ENCODE assay signal across 9 cellular contexts in the genomic region with DNA sequence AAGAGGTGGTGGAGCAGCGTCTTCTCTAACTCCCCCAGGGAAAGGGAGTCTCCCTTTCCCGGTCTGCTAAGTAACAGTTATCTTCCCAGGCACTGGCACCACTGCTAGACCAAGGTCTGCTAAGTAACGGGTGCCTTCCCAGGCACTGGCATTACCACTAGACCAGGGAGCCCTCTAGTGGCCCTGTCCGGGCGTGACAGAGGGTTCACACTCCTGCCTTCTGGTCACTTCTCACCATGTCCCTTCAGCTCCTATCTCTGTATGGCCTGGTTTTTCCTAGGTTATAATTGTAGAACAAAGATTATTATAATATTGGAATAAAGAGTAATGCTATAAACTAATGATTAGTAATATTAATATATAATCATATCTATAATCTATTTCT. TPM values are rescaled to one million over a fixed set of nuclear protein-coding genes. Genes with fewer than 3 reads are reported as not detected.
DNase-seq lines count a peak whose midpoint lies in the region; ATAC-seq and TF ChIP-seq lines count a peak whose summit lies in the region.
"Not testable (repeated sequence)": the region's sequence is repeated elsewhere in the genome, so short reads cannot be mapped to it uniquely, and the experiment has no call there.
"Had no signal": no experiment of that assay in that cellular context is flagged by ENCODE, and none has a peak within 500 bp of the region (broad histone marks: within the 10 kb centered on the region; RNA-seq: fewer than 3 reads in every experiment).

No MANE protein-coding gene starts in this region.

- H3K36me3 Mint-ChIP-seq in natural killer cell = not testable (repeated sequence)

- H3K4me1 Mint-ChIP-seq in natural killer cell = peaks cover 30 to 34% of the 10 kb centered on the region in 2 donors

- H3K4me3 Mint-ChIP-seq in natural killer cell = peak overlapping the region; percentile 76

- H3K27ac Mint-ChIP-seq in natural killer cell = peak overlapping the region; percentile 95 to 99

- TF ChIP-seq CTCF in epithelial cell of proximal tubule (conservative IDR thresholded peaks at IDR 0.05; ENCODE audit: low read depth, low read length) = peak; percentile 44
- TF ChIP-seq CTCF in natural killer cell (IDR thresholded peaks at IDR 0.05) = peak; percentile 13

- H3K4me3 ChIP-seq in epithelial cell of proximal tubule (ENCODE audit: low read depth, low read length) = not testable (repeated sequence)

- not testable (repeated sequence) for H3K9me3 Mint-ChIP-seq in natural killer cell

- intact Hi-C loops in natural killer cell (cut with micrococcal nuclease) = loop anchor here (2.0 to 5.0 kb wide), 2 partner anchors 84 to 128 kb away; partner anchors contain the start of genes MEPCE, PVRIG and ZCWPW1

- ATAC-seq in GM21786 (IDR thresholded peaks at IDR 0.05; ENCODE audit: unreplicated experiment) (peak; percentile 37), natural killer cell (peak; percentile 50 to 73 (median 58))
- ATAC-seq in stimulated activated naive CD8-positive, alpha-beta T cell treated with anti-CD3 and anti-CD28 coated beads, Interleukin-15, Interleukin-2, amounts not matched to agents 100 U/mL and 50 U/mL, for 24 hours = peak; percentile 58

- H3K27me3 Mint-ChIP-seq in natural killer cell (ENCODE audit: low read depth in 2 of 2) = not testable (repeated sequence)

- DNase-seq in EH (ENCODE audit: low read depth) (peak; percentile 61), Kasumi-1 (lab: John Stamatoyannopoulos, UW) (peak; percentile 65 to 67), RPMI7951 (ENCODE audit: low read depth) (peak; percentile 65), activated T-cell treated with anti-CD3 and anti-CD28 coated beads for 48 hours (ENCODE audit: low read depth) (peak; percentile 59), epithelial cell of proximal tubule (ENCODE audit: low read depth) (peak; percentile 15), natural killer cell (peak; percentile 47)
- DNase-seq in stimulated activated naive CD8-positive, alpha-beta T cell treated with anti-CD3 and anti-CD28 coated beads, Interleukin-15, Interleukin-2, amounts not matched to agents 100 U/mL and 50 U/mL, for 24 hours = peak; percentile 62

RNA-seq across cellular contexts. Expression of gene PILRB, which starts 12.6 kb away (rescaled TPM):
- 7.7 and 10.1 TPM in 2 replicates for total RNA-seq in RPMI7951 (2014; rRNA removed; shearing (Covaris generic))
- total RNA-seq in epithelial cell of proximal tubule (14.3 and 14.5 TPM in 2 replicates), natural killer cell (100 to 1,000 TPM; 143 to 206 (median 157) TPM)

RNA-seq across cellular contexts. Expression of gene PILRA, which starts 28.0 kb away (rescaled TPM):
- total RNA-seq in RPMI7951 (2014; rRNA removed; shearing (Covaris generic)) = not detected in 2 replicates
- total RNA-seq in epithelial cell of proximal tubule (not detected in 2 replicates), natural killer cell (10 to 100 TPM; 18.8 to 38.8 (median 29.4) TPM)

RNA-seq across cellular contexts. Expression of gene SPDYE3, which starts 37.8 kb away (rescaled TPM):
- total RNA-seq in RPMI7951 (2014; rRNA removed; shearing (Covaris generic)) = not detected in 2 replicates
- total RNA-seq in epithelial cell of proximal tubule (not detected in 2 replicates), natural killer cell (not detected)
- total RNA-seq: cerebellum had no signal

Comparison
In these comparisons a context has a peak if more than half of its experiments do, and no peak if none do; other contexts are left out.
1. DNase-seq: peak in every context shown above with its lines; median percentile 66 in Kasumi-1; 65 in RPMI7951; 62 in stimulated activated naive CD8-positive, alpha-beta T cell treated with anti-CD3 and anti-CD28 coated beads, Interleukin-15, Interleukin-2, amounts not matched to agents 100 U/mL and 50 U/mL, for 24 hours; 61 in EH; 59 in activated T-cell treated with anti-CD3 and anti-CD28 coated beads for 48 hours; 47 in natural killer cell; 15 in epithelial cell of proximal tubule.
2. RNA of gene PILRA, which starts 28.0 kb away (total RNA-seq): 18.8 to 38.8 TPM in natural killer cell; not detected in RPMI7951 and not detected in epithelial cell of proximal tubule; every median in the first group is over 10 times any median in the second.
3. Peak in every context shown above with its lines, with median percentiles within 50 percentile points of each other: ATAC-seq.